ENCODE assay signal across 1 cellular context in the genomic region with DNA sequence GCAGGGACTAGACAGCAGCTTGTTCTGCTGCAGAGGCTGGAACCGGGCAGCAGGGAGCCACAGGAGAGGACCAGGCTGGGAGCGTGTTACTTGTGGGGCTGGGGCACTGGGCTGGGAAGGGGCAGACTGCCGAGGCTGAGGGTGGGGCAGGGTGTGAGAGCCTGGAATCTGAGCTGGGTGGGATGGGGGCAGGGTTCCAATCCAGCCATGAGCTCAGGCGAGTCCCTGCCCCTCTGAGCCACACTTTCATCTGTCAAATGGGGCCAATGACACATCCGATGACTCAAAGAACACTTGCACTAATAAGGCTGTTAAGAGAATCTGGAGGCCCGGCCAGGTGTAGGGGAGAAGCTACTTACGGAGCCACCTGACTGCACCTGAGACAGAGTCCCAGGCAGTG.
TF ChIP-seq lines count a peak whose summit lies in the region.

No MANE protein-coding gene starts in this region.

TF ChIP-seq in HEK293, 187 proteins besides CTCF, POLR2A, EP300 and RAD21 (continued from another document):
- no peak for TF ChIP-seq ZNF184 (tag by site-specific recombination; IDR thresholded peaks at IDR 0.05)
- TF ChIP-seq PRDM1 (tag by site-specific recombination; IDR thresholded peaks at IDR 0.05): 0 out of 2 replicates have a peak, but pooled peaks have one; percentile 49
- TF ChIP-seq ZNF114 (tag by site-specific recombination; IDR thresholded peaks at IDR 0.05): no peak
